15 cellular contexts compared by ENCODE assay signal in genomic region chr5:114467141-114467540, GRCh38.
A peak's percentile ranks its signal among the peaks of the same experiment; 100 is the strongest.
DNase-seq lines count a peak whose midpoint lies in the region; ATAC-seq and TF ChIP-seq lines count a peak whose summit lies in the region.
"Had no signal": no experiment of that assay in that cellular context is flagged by ENCODE, and none has a peak within 500 bp of the region (broad histone marks: within the 10 kb centered on the region; RNA-seq: fewer than 3 reads in every experiment).

No MANE protein-coding gene starts in this region.

- POLR2A ChIA-PET in WTC11 (lab: Charles Lee) = no interaction called here

- H3K4me1 ChIP-seq in GM23338 (ENCODE audit: insufficient read depth) (no peaks in the 10 kb centered on the region), left lung (no peaks in the 10 kb centered on the region), smooth muscle cell (ENCODE audit: low read depth) (peaks cover 7% of the 10 kb centered on the region)
- H3K4me1 ChIP-seq: Caco-2 had no signal

- TF ChIP-seq CTCF in GM23338 (conservative IDR thresholded peaks at IDR 0.05; ENCODE audit: low read depth in 2 of 2) = no peak
- no peak for TF ChIP-seq CTCF in WTC11 (IDR thresholded peaks at IDR 0.05)
- no peak for TF ChIP-seq CTCF in left lung (IDR thresholded peaks at IDR 0.05)
- TF ChIP-seq CTCF in smooth muscle cell (IDR thresholded peaks at IDR 0.05; ENCODE audit: borderline replicate concordance, insufficient read depth, poor library complexity, severe bottlenecking) = no peak

- H3K36me3 Mint-ChIP-seq in GM23338 (ENCODE audit: low read depth) (peaks cover 5% of the 10 kb centered on the region; the same call in 2 of the 3 replicates), WTC11 (peaks cover 5% of the 10 kb centered on the region)
- H3K36me3 Mint-ChIP-seq: CD8-positive, alpha-beta memory T cell; IgD-negative memory B cell had no signal

- H3K79me2 ChIP-seq in GM23338 (replicated peaks; ENCODE audit: insufficient read depth) = peaks cover 9% of the 10 kb centered on the region
- H3K79me2 ChIP-seq in smooth muscle cell (ENCODE audit: low read depth) = no peaks in the 10 kb centered on the region

- no peaks in the 10 kb centered on the region for H3K9me3 ChIP-seq in left lung
- no peaks in the 10 kb centered on the region for H3K9me3 ChIP-seq in smooth muscle cell (replicated peaks; ENCODE audit: low read depth)
- H3K9me3 ChIP-seq: BLaER1, Caco-2 had no signal

- no peak overlapping the region for H2AFZ ChIP-seq in GM23338
- peak overlapping the region; percentile 31 for H2AFZ ChIP-seq in smooth muscle cell (ENCODE audit: low read depth)

- 12% methylated on average over 5 of the region's 5 CpGs for WGBS in smooth muscle cell (ENCODE audit: low lambda C conversion rate)

- H3K9me3 Mint-ChIP-seq in GM23338 (no peaks in the 10 kb centered on the region), WTC11 (no peaks in the 10 kb centered on the region)
- H3K9me3 Mint-ChIP-seq: IgD-negative memory B cell had no signal

- no peak for DNase-seq in GM23338 (ENCODE audit: low spot score)
- no peak for DNase-seq in WTC11 (ENCODE audit: low spot score)
- no peak for DNase-seq in left lung
- DNase-seq in smooth muscle cell (lab: John Stamatoyannopoulos, UW; ENCODE audit: unreplicated experiment) = no peak
- no peak for DNase-seq in UCSD-AML1 (lab: John Stamatoyannopoulos, UW; ENCODE audit: unreplicated experiment)
- no peak for DNase-seq in activated naive CD4-positive, alpha-beta T cell treated with anti-CD3 and anti-CD28 coated beads, Interleukin-2, amount 50 U/mL, for 16 hours
- DNase-seq: 8988T; Caco-2; CD8-positive, alpha-beta memory T cell; DND-41; GF-D8; HCEC 1CT had no signal

- peak overlapping the region; percentile 50; the same call in 1 of the 2 replicates for H3K27ac Mint-ChIP-seq in GM23338
- H3K27ac Mint-ChIP-seq in WTC11 = peak overlapping the region; percentile 50
- H3K27ac Mint-ChIP-seq: CD8-positive, alpha-beta memory T cell; IgD-negative memory B cell had no signal

- H3K27me3 Mint-ChIP-seq in GM23338 (ENCODE audit: insufficient read depth, low read depth, poor library complexity) (peaks cover 2% of the 10 kb centered on the region), WTC11 (ENCODE audit: low read depth) (no peaks in the 10 kb centered on the region)
- H3K27me3 Mint-ChIP-seq: CD8-positive, alpha-beta memory T cell had no signal

- H3K36me3 ChIP-seq in GM23338 (ENCODE audit: insufficient read depth) (no peaks in the 10 kb centered on the region), left lung (no peaks in the 10 kb centered on the region), smooth muscle cell (ENCODE audit: low read depth) (no peaks in the 10 kb centered on the region)
- H3K36me3 ChIP-seq: BLaER1 had no signal

- H4K20me1 ChIP-seq in GM23338 (replicated peaks; ENCODE audit: insufficient read depth) = no peaks in the 10 kb centered on the region
- H4K20me1 ChIP-seq in smooth muscle cell (ENCODE audit: low read depth) = no peaks in the 10 kb centered on the region
- H4K20me1 ChIP-seq: BLaER1 had no signal

- H3K27me3 ChIP-seq in GM23338 (ENCODE audit: insufficient read depth) (no peaks in the 10 kb centered on the region), left lung (no peaks in the 10 kb centered on the region), smooth muscle cell (ENCODE audit: low read depth) (no peaks in the 10 kb centered on the region)
- H3K27me3 ChIP-seq: BLaER1 had no signal

- H3K4me3 Mint-ChIP-seq in GM23338 (no peak overlapping the region), WTC11 (no peak overlapping the region)
- H3K4me3 Mint-ChIP-seq: CD8-positive, alpha-beta memory T cell; IgD-negative memory B cell had no signal

- no peak overlapping the region for H3K4me2 ChIP-seq in GM23338
- H3K4me2 ChIP-seq in smooth muscle cell = peak overlapping the region; percentile 77
- H3K4me2 ChIP-seq: BLaER1 had no signal

- H3K4me3 ChIP-seq in GM23338 (no peak overlapping the region), left lung (no peak overlapping the region), smooth muscle cell (peak overlapping the region; percentile 14)
- H3K4me3 ChIP-seq: BLaER1 had no signal

- H3K9ac ChIP-seq in smooth muscle cell (ENCODE audit: low read depth) = no peak overlapping the region
- H3K9ac ChIP-seq: BLaER1 had no signal

- no peak for ATAC-seq in GM23338
- ATAC-seq in WTC11 = no peak
- peak; percentile 76 for ATAC-seq in left lung
- ATAC-seq in GM18861 (IDR thresholded peaks at IDR 0.05; ENCODE audit: unreplicated experiment) = no peak

- H3K9me2 ChIP-seq in GM23338 (ENCODE audit: insufficient read depth) = no peaks in the 10 kb centered on the region

- H3K27ac ChIP-seq in GM23338 (ENCODE audit: low read depth) (no peak overlapping the region), left lung (no peak overlapping the region), smooth muscle cell (ENCODE audit: low read depth) (peak overlapping the region; percentile 41)
- H3K27ac ChIP-seq: BLaER1 had no signal

- no peaks in the 10 kb centered on the region for H3F3A ChIP-seq in GM23338 (replicated peaks; ENCODE audit: low read depth)
- H3F3A ChIP-seq in smooth muscle cell (ENCODE audit: low read depth) = no peaks in the 10 kb centered on the region

- peaks cover 16% of the 10 kb centered on the region for H3K4me1 Mint-ChIP-seq in GM23338
- peaks cover 20% of the 10 kb centered on the region for H3K4me1 Mint-ChIP-seq in WTC11
- H3K4me1 Mint-ChIP-seq: CD8-positive, alpha-beta memory T cell had no signal

- intact Hi-C loops in left lung (cut with DNase I) = no loop called here

- CTCF ChIA-PET in WTC11 (lab: Charles Lee) = no interaction called here

TF ChIP-seq in GM23338, 12 proteins besides CTCF, POLR2A, EP300 and RAD21 (continues in another document):
- TF ChIP-seq NANOG (IDR thresholded peaks at IDR 0.05; ENCODE audit: borderline replicate concordance) = no peak
- TF ChIP-seq REST (IDR thresholded peaks at IDR 0.05; ENCODE audit: unreplicated experiment) = no peak
- TF ChIP-seq ZNF331 (CRISPR knock-in tag; IDR thresholded peaks at IDR 0.05; ENCODE audit: low read depth) = no peak
- TF ChIP-seq CREB1 (CRISPR knock-in tag; IDR thresholded peaks at IDR 0.05; ENCODE audit: low read depth) = no peak

TF ChIP-seq in WTC11, 78 proteins besides CTCF, POLR2A, EP300 and RAD21:
- TF ChIP-seq USF2 (CRISPR knock-in tag; IDR thresholded peaks at IDR 0.05) (no peak), EMX1 (CRISPR knock-in tag; IDR thresholded peaks at IDR 0.05) (no peak), CREB1 (CRISPR knock-in tag; IDR thresholded peaks at IDR 0.05) (no peak), ZMAT4 (CRISPR knock-in tag; IDR thresholded peaks at IDR 0.05) (no peak)
TF ChIP-seq in WTC11: peak in this region for 0.
